In genomic region chr11:72231396-72232259, GRCh38 we compare ENCODE assay signal across 2 cellular contexts.
TF ChIP-seq lines count a peak whose summit lies in the region.

No MANE protein-coding gene starts in this region.

TF ChIP-seq in SK-N-SH treated with all-trans-retinoic acid at 6 μM for 48 hours, 23 proteins besides CTCF, POLR2A, EP300 and RAD21:
- TF ChIP-seq CREB5 (CRISPR knock-in tag; IDR thresholded peaks at IDR 0.05; ENCODE audit: low read depth): peak; percentile 37; the same call in 1 of the 2 replicates
- peak; percentile 8; the same call in 1 of the 2 replicates for TF ChIP-seq ZFP30 (CRISPR knock-in tag; IDR thresholded peaks at IDR 0.05)
- no peak for TF ChIP-seq CSDC2 (CRISPR knock-in tag; IDR thresholded peaks at IDR 0.05)
TF ChIP-seq in SK-N-SH treated with all-trans-retinoic acid at 6 μM for 48 hours: peak in this region for 2.

TF ChIP-seq in SK-N-SH, 30 proteins besides CTCF, POLR2A, EP300 and RAD21 (continued from another document):
- TF ChIP-seq REST (IDR thresholded peaks at IDR 0.05; ENCODE audit: low read depth, low read length) (no peak), FOXM1 (IDR thresholded peaks at IDR 0.05; ENCODE audit: low read depth) (no peak), FOXJ3 (CRISPR knock-in tag; IDR thresholded peaks at IDR 0.05) (no peak), EZH2phosphoT487 (IDR thresholded peaks at IDR 0.05; ENCODE audit: borderline replicate concordance, low read depth) (no peak), ZBTB33 (IDR thresholded peaks at IDR 0.05; ENCODE audit: borderline replicate concordance, low read depth) (no peak), MAX (IDR thresholded peaks at IDR 0.05; ENCODE audit: low read depth) (no peak), NFIC (IDR thresholded peaks at IDR 0.05; ENCODE audit: borderline replicate concordance) (no peak), USF1 (IDR thresholded peaks at IDR 0.05; ENCODE audit: borderline replicate concordance, low read depth) (no peak), GABPA (IDR thresholded peaks at IDR 0.05; ENCODE audit: low read depth) (no peak), MXI1 (IDR thresholded peaks at IDR 0.05; ENCODE audit: low read depth, low read length) (no peak), IRF3 (IDR thresholded peaks at IDR 0.05; ENCODE audit: low read depth, low read length) (no peak)
TF ChIP-seq in SK-N-SH: peak in this region for 0.
